9 cellular contexts compared by ENCODE assay signal in the genomic region with DNA sequence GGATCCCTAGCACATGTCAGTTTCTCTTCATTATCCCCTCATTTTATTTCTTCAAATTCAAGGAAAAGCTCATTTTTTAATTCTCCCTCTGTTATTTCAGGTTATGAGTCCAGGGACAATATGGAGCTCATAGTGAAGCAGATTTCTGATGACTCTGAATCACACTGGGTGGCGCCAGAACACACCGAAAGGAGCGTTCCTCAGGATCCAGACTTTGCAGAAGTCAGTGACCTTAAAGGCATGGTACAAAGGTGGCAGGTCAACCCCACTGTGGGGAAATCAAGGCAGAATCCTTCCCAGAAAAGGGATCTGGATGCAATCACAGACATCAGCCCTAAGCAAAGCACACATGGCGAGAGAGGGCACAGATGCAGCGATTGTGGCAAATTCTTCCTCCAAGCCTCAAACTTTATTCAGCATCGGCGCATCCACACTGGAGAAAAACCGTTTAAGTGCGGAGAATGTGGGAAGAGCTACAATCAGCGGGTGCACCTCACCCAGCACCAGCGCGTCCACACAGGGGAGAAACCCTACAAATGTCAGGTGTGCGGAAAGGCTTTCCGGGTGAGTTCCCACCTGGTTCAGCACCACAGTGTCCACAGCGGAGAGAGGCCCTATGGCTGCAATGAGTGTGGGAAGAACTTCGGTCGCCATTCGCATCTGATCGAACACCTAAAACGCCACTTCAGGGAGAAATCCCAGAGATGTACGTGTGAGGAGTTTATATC. TPM values are rescaled to one million over a fixed set of nuclear protein-coding genes. Genes with fewer than 3 reads are reported as not detected.
DNase-seq lines count a peak whose midpoint lies in the region; ATAC-seq, FAIRE-seq and TF ChIP-seq lines count a peak whose summit lies in the region.
"Had no signal": no experiment of that assay in that cellular context is flagged by ENCODE, and none has a peak within 500 bp of the region (broad histone marks: within the 10 kb centered on the region; RNA-seq: fewer than 3 reads in every experiment).

No MANE protein-coding gene starts in this region.

- no peak for TF ChIP-seq POLR2A in K562 (conservative IDR thresholded peaks at IDR 0.05)
- no peak for TF ChIP-seq POLR2A in upper lobe of left lung (IDR thresholded peaks at IDR 0.05)

- no TSS peak for BruUV-seq in K562 (replicated peaks; lab: Mats Ljungman, UMichigan)

- POLR2A ChIA-PET in K562 (lab: Yijun Ruan, JAX) = interaction anchor here (0.5 to 2.1 kb wide), 12 partner anchors 9 to 393 kb away, joined by 3 to 6 read pairs (median 4); a partner anchor contains a TSS

- H3K27ac ChIP-seq in K562 (ENCODE audit: extremely low read depth, low read depth, low read length) = no peak overlapping the region
- no peak overlapping the region for H3K27ac ChIP-seq in neural cell (ENCODE audit: low read length)
- H3K27ac ChIP-seq in upper lobe of left lung = no peak overlapping the region

- no peak for TF ChIP-seq EP300 in K562 (IDR thresholded peaks at IDR 0.05; ENCODE audit: low read length)
- no peak for TF ChIP-seq EP300 in neural cell (conservative IDR thresholded peaks at IDR 0.05; ENCODE audit: poor library complexity, severe bottlenecking)
- TF ChIP-seq EP300 in upper lobe of left lung (IDR thresholded peaks at IDR 0.05) = no peak

- peak; percentile 90 for ATAC-seq in K562
- ATAC-seq in upper lobe of left lung (ENCODE audit: low FRiP score in 2 of 2) = no peak

- 92% methylated on average over 21 of the region's 21 CpGs for WGBS in K562 (ENCODE audit: insufficient coverage, low coverage, missing lambda C conversion rate)
- WGBS in upper lobe of left lung, 2 donors = 95% methylated on average over 21 of the region's 21 CpGs

- CTCF ChIA-PET in K562 (lab: Yijun Ruan, JAX; ENCODE audit: low intra/inter-chr PET ratio) = no interaction called here

- no peaks in the 10 kb centered on the region for H3K9me1 ChIP-seq in K562 (ENCODE audit: control insufficient read depth, insufficient read depth, low read length)

- peak; percentile 27 for DNase-seq in Daoy (ENCODE audit: low read depth)
- DNase-seq in LNCaP clone FGC (ENCODE audit: low read depth) = no peak
- DNase-seq in K562 (ENCODE audit: extremely low read depth in 1 of 4, low spot score in 3 of 4) = peak in 1 of 4 experiments; percentile 45
- DNase-seq in kidney glomerular epithelial cell (lab: John Stamatoyannopoulos, UW) = no peak
- DNase-seq in upper lobe of left lung = no peak
- no peak for DNase-seq in G401 (ENCODE audit: low spot score)
- DNase-seq: effector CD4-positive, alpha-beta T cell; NCI-H510A treated with DMSO at 0.1 percent for 48 hours had no signal

- peak; percentile 69 for FAIRE-seq in K562 (lab: Jason Lieb, UNC)

- H3K4me2 ChIP-seq in K562 (ENCODE audit: insufficient read depth, low read length) (no peak overlapping the region), neural cell (ENCODE audit: low read length) (no peak overlapping the region)

- H2AFZ ChIP-seq in K562 (ENCODE audit: low read depth, low read length) (no peak overlapping the region), neural cell (ENCODE audit: low read depth, low read length) (no peak overlapping the region)

- TF ChIP-seq RAD21 in K562 (CRISPR knock-in tag; conservative IDR thresholded peaks at IDR 0.05 in 1 of 2, IDR thresholded peaks at IDR 0.05 in 1 of 2) (peak in 1 of 2 experiments; percentile 50; a peak in 2 of 4 replicates), neural cell (conservative IDR thresholded peaks at IDR 0.05) (peak; percentile 56)

- H3K9ac ChIP-seq in K562 (ENCODE audit: insufficient read depth in 1 of 2, low read depth in 2 of 2, low read length in 2 of 2) (no peak overlapping the region), neural cell (ENCODE audit: low read length) (no peak overlapping the region)

- H3K27me3 ChIP-seq in K562 (ENCODE audit: control insufficient read depth in 2 of 2, insufficient read depth in 2 of 2, low read length in 2 of 2) (no peaks in the 10 kb centered on the region; a peak in 1 of 5 replicates), neural cell (ENCODE audit: insufficient read depth, low read depth, low read length) (no peaks in the 10 kb centered on the region), upper lobe of left lung (no peaks in the 10 kb centered on the region)

- in situ Hi-C loops in K562 (cut with MboI) (no loop called here), G401 (cut with HindIII; ENCODE audit: low sequenced_read_pairs) (no loop called here)

- peaks cover 12% of the 10 kb centered on the region for H3K9me3 ChIP-seq in K562 (replicated peaks; ENCODE audit: control insufficient read depth, insufficient read depth, low read depth, low read length)
- no peaks in the 10 kb centered on the region for H3K9me3 ChIP-seq in neural cell (ENCODE audit: low read length)
- peaks cover 3 to 27% (median 18%) of the 10 kb centered on the region in 4 donors for H3K9me3 ChIP-seq in upper lobe of left lung

- no peak overlapping the region for H3K4me3 ChIP-seq in LNCaP clone FGC (ENCODE audit: low read depth, low read length)
- H3K4me3 ChIP-seq in K562 = no peak overlapping the region
- H3K4me3 ChIP-seq in neural cell (ENCODE audit: low read length) = no peak overlapping the region
- H3K4me3 ChIP-seq in upper lobe of left lung = no peak overlapping the region

- H3K4me1 ChIP-seq in K562 (replicated peaks in 1 of 2; ENCODE audit: control insufficient read depth in 2 of 2, insufficient read depth in 2 of 2, low read length in 2 of 2) = no peaks in the 10 kb centered on the region
- no peaks in the 10 kb centered on the region for H3K4me1 ChIP-seq in upper lobe of left lung

- H3K79me2 ChIP-seq in K562 (ENCODE audit: control insufficient read depth, insufficient read depth, low read length) (no peaks in the 10 kb centered on the region), neural cell (replicated peaks; ENCODE audit: insufficient read depth, low read length) (no peaks in the 10 kb centered on the region)

- no peaks in the 10 kb centered on the region for H3F3A ChIP-seq in neural cell (ENCODE audit: insufficient read depth, low read length, poor library complexity, severe bottlenecking)

- peaks cover 62% of the 10 kb centered on the region for H3K36me3 ChIP-seq in K562 (ENCODE audit: control insufficient read depth, insufficient read depth, low read length)
- H3K36me3 ChIP-seq in neural cell (ENCODE audit: insufficient read depth, low read length) = peaks cover 8% of the 10 kb centered on the region
- peaks cover 16 to 79% (median 45%) of the 10 kb centered on the region in 4 donors for H3K36me3 ChIP-seq in upper lobe of left lung

- no peaks in the 10 kb centered on the region for H4K20me1 ChIP-seq in K562 (replicated peaks; ENCODE audit: control insufficient read depth, insufficient read depth, low read length)
- H4K20me1 ChIP-seq in neural cell (ENCODE audit: insufficient read depth) = no peaks in the 10 kb centered on the region

- no peaks in the 10 kb centered on the region for H3K9me2 ChIP-seq in neural cell (ENCODE audit: insufficient read depth, low read length)

- intact Hi-C loops in K562 (cut with micrococcal nuclease) = loop anchor here (1.0 to 5.0 kb wide), 2 partner anchors 90 to 466 kb away; a partner anchor contains a TSS

- TF ChIP-seq CTCF in LNCaP clone FGC (IDR thresholded peaks at IDR 0.05; ENCODE audit: control insufficient read depth, extremely low read depth, insufficient read depth) (peak; percentile 29; the same call in 1 of the 2 replicates), K562 (IDR thresholded peaks at IDR 0.05 in 2 of 3, conservative IDR thresholded peaks at IDR 0.05 in 1 of 3; ENCODE audit: insufficient read depth in 2 of 3, low read depth in 1 of 3, low read length in 3 of 3) (peak; percentile 48 to 64 (median 53)), neural cell (IDR thresholded peaks at IDR 0.05; ENCODE audit: poor library complexity, severe bottlenecking) (peak; percentile 52), upper lobe of left lung (IDR thresholded peaks at IDR 0.05) (peak in 1 of 6 experiments; percentile 17)

RNA-seq across cellular contexts. Expression of a gene that starts 21.4 kb away (rescaled TPM):
- total RNA-seq in Daoy (2014; rRNA removed; shearing (Covaris generic)) = 20.5 and 27.7 TPM in 2 replicates
- 35.9 and 48.1 TPM in 2 replicates for total RNA-seq in K562 (2011; cell fraction: chromatin; rRNA removed; ENCODE audit: low replicate concordance)
- 26.8 TPM in 2 replicates for total RNA-seq in K562 (2011; cell fraction: nucleolus; rRNA removed)
- total RNA-seq in K562 (2011; cell fraction: nucleoplasm; rRNA removed) = 28.6 and 31.7 TPM in 2 replicates
- total RNA-seq in K562 (2014; rRNA removed) (14.4 and 15.4 TPM in 2 replicates), K562 (2014; rRNA removed; fragmentation: Illumina TruSeq; extraction: Trizol) (18.8 and 19.0 TPM in 2 replicates), K562 (2015; rRNA removed; fragmentation: Illumina TruSeq; extraction: Trizol) (17.5 and 17.9 TPM in 2 replicates), K562 (2021) (14.3 and 15.4 TPM in 2 replicates), upper lobe of left lung (10 to 100 TPM in 1 of 6 donors, 1 to 10 TPM in 5; 3.8 to 12.6 (median 7.6) TPM)
- polyA plus RNA-seq in K562 (2011; rRNA removed) (10.9 and 15.0 TPM in 2 replicates), K562 (2014; fragmentation: Illumina TruSeq; extraction: Trizol) (14.4 and 15.7 TPM in 2 replicates), K562 (2014; fragmentation: Nextera tagmentation; extraction: Ambion mirVana) (1 to 10 TPM; 4.2 to 8.8 TPM), K562 (2014; rRNA removed) (9.5 and 10.3 TPM in 2 replicates), neural cell (18.6 and 21.8 TPM in 2 replicates)
- polyA plus RNA-seq in K562 (2011; cell fraction: cytosol; rRNA removed) = 5.8 and 6.9 TPM in 2 replicates
- polyA plus RNA-seq in K562 (2011; cell fraction: nucleus; rRNA removed) = 9.0 and 10.9 TPM in 2 replicates
- polyA plus RNA-seq in K562 (2012) = 10.0 and 11.0 TPM in 2 replicates
- 31.5 and 37.9 TPM in 2 replicates for polyA minus RNA-seq in K562 (2011; rRNA and poly(A)+ RNA removed)
- polyA minus RNA-seq in K562 (2011; cell fraction: cytosol; rRNA and poly(A)+ RNA removed) = 12.6 and 15.7 TPM in 2 replicates
- polyA minus RNA-seq in K562 (2011; cell fraction: nucleus; rRNA and poly(A)+ RNA removed) = 8.8 and 13.1 TPM in 2 replicates
- 40.7 and 42.4 TPM in 2 replicates for polyA minus RNA-seq in neural cell
- 18.6 and 23.1 TPM in 2 replicates for total RNA-seq in G401 (2014; rRNA removed; shearing (Covaris generic))

RNA-seq across cellular contexts. Expression of a gene that starts 25.8 kb away (rescaled TPM):
- total RNA-seq in Daoy (2014; rRNA removed; shearing (Covaris generic)) = 33.4 and 37.5 TPM in 2 replicates
- total RNA-seq in K562 (2011; cell fraction: chromatin; rRNA removed; ENCODE audit: low replicate concordance) = 106 and 122 TPM in 2 replicates
- 76.9 and 77.9 TPM in 2 replicates for total RNA-seq in K562 (2011; cell fraction: nucleolus; rRNA removed)
- 80.1 and 95.3 TPM in 2 replicates for total RNA-seq in K562 (2011; cell fraction: nucleoplasm; rRNA removed)
- total RNA-seq in K562 (2014; rRNA removed) (24.2 and 25.6 TPM in 2 replicates), K562 (2014; rRNA removed; fragmentation: Illumina TruSeq; extraction: Trizol) (31.4 and 32.2 TPM in 2 replicates), K562 (2015; rRNA removed; fragmentation: Illumina TruSeq; extraction: Trizol) (28.1 and 28.9 TPM in 2 replicates), K562 (2021) (25.5 and 27.8 TPM in 2 replicates), upper lobe of left lung (100 to 1,000 TPM in 1 of 6 donors, 10 to 100 TPM in 5; 29.0 to 186 (median 34.8) TPM)
- polyA plus RNA-seq in K562 (2011; rRNA removed) (11.7 and 17.7 TPM in 2 replicates), K562 (2014; fragmentation: Illumina TruSeq; extraction: Trizol) (23.7 and 25.5 TPM in 2 replicates), K562 (2014; fragmentation: Nextera tagmentation; extraction: Ambion mirVana) (1 to 10 TPM; 2.9 to 4.0 TPM), K562 (2014; rRNA removed) (20.2 and 23.5 TPM in 2 replicates), neural cell (9.5 and 11.2 TPM in 2 replicates)
- polyA plus RNA-seq in K562 (2011; cell fraction: cytosol; rRNA removed) = 12.6 and 14.8 TPM in 2 replicates
- 14.0 and 14.8 TPM in 2 replicates for polyA plus RNA-seq in K562 (2011; cell fraction: nucleus; rRNA removed)
- 19.1 and 20.0 TPM in 2 replicates for polyA plus RNA-seq in K562 (2012)
- polyA minus RNA-seq in K562 (2011; rRNA and poly(A)+ RNA removed) = 29.6 and 33.5 TPM in 2 replicates
- polyA minus RNA-seq in K562 (2011; cell fraction: cytosol; rRNA and poly(A)+ RNA removed) = 12.2 and 22.6 TPM in 2 replicates
- polyA minus RNA-seq in K562 (2011; cell fraction: nucleus; rRNA and poly(A)+ RNA removed) = 14.9 and 16.7 TPM in 2 replicates
- 39.8 and 47.5 TPM in 2 replicates for polyA minus RNA-seq in neural cell
- 20.7 and 21.5 TPM in 2 replicates for total RNA-seq in G401 (2014; rRNA removed; shearing (Covaris generic))

RNA-seq across cellular contexts. Expression of a gene that starts 26.0 kb away (rescaled TPM):
- total RNA-seq in Daoy (2014; rRNA removed; shearing (Covaris generic)) = 18.7 and 22.4 TPM in 2 replicates
- 6.9 and 16.6 TPM in 2 replicates for total RNA-seq in K562 (2011; cell fraction: chromatin; rRNA removed; ENCODE audit: low replicate concordance)
- total RNA-seq in K562 (2011; cell fraction: nucleolus; rRNA removed) = 7.0 and 9.2 TPM in 2 replicates
- 5.3 and 6.7 TPM in 2 replicates for total RNA-seq in K562 (2011; cell fraction: nucleoplasm; rRNA removed)
- total RNA-seq in K562 (2014; rRNA removed) (6.3 and 6.4 TPM in 2 replicates), K562 (2014; rRNA removed; fragmentation: Illumina TruSeq; extraction: Trizol) (8.3 and 10.2 TPM in 2 replicates), K562 (2015; rRNA removed; fragmentation: Illumina TruSeq; extraction: Trizol) (9.4 and 10.0 TPM in 2 replicates), K562 (2021) (6.3 and 7.0 TPM in 2 replicates), upper lobe of left lung (1 to 10 TPM; 1.7 to 9.9 (median 5.1) TPM)
- polyA plus RNA-seq in K562 (2011; rRNA removed) (6.8 and 11.2 TPM in 2 replicates), K562 (2014; fragmentation: Illumina TruSeq; extraction: Trizol) (10.3 and 11.3 TPM in 2 replicates), K562 (2014; fragmentation: Nextera tagmentation; extraction: Ambion mirVana) (1 to 10 TPM; 3.3 to 4.3 TPM), K562 (2014; rRNA removed) (7.9 and 9.0 TPM in 2 replicates), neural cell (21.7 and 24.0 TPM in 2 replicates)
- 3.9 and 4.3 TPM in 2 replicates for polyA plus RNA-seq in K562 (2011; cell fraction: cytosol; rRNA removed)
- polyA plus RNA-seq in K562 (2011; cell fraction: nucleus; rRNA removed) = 2.0 and 2.3 TPM in 2 replicates
- 5.5 and 5.8 TPM in 2 replicates for polyA plus RNA-seq in K562 (2012)
- 7.5 and 8.0 TPM in 2 replicates for polyA minus RNA-seq in K562 (2011; rRNA and poly(A)+ RNA removed)
- 3.4 and 4.9 TPM in 2 replicates for polyA minus RNA-seq in K562 (2011; cell fraction: cytosol; rRNA and poly(A)+ RNA removed)
- polyA minus RNA-seq in K562 (2011; cell fraction: nucleus; rRNA and poly(A)+ RNA removed) = 5.3 and 6.8 TPM in 2 replicates
- 29.2 and 30.3 TPM in 2 replicates for polyA minus RNA-seq in neural cell
- total RNA-seq in G401 (2014; rRNA removed; shearing (Covaris generic)) = 2.6 and 5.0 TPM in 2 replicates

RNA-seq across cellular contexts. Expression of a gene that starts 32.6 kb away (rescaled TPM):
- 89.1 and 116 TPM in 2 replicates for total RNA-seq in Daoy (2014; rRNA removed; shearing (Covaris generic))
- 232 and 346 TPM in 2 replicates for total RNA-seq in K562 (2011; cell fraction: chromatin; rRNA removed; ENCODE audit: low replicate concordance)
- 147 and 170 TPM in 2 replicates for total RNA-seq in K562 (2011; cell fraction: nucleolus; rRNA removed)
- 249 and 393 TPM in 2 replicates for total RNA-seq in K562 (2011; cell fraction: nucleoplasm; rRNA removed)
- total RNA-seq in K562 (2014; rRNA removed) (85.6 and 123 TPM in 2 replicates), K562 (2014; rRNA removed; fragmentation: Illumina TruSeq; extraction: Trizol) (94.7 and 105 TPM in 2 replicates), K562 (2015; rRNA removed; fragmentation: Illumina TruSeq; extraction: Trizol) (94.4 and 95.2 TPM in 2 replicates), K562 (2021) (68.1 and 78.1 TPM in 2 replicates), upper lobe of left lung (100 to 1,000 TPM in 4 of 6 donors, 10 to 100 TPM in 2; 57.3 to 202 (median 137) TPM)
- polyA plus RNA-seq in K562 (2011; rRNA removed) (81.3 and 112 TPM in 2 replicates), K562 (2014; fragmentation: Illumina TruSeq; extraction: Trizol) (101 and 103 TPM in 2 replicates), K562 (2014; fragmentation: Nextera tagmentation; extraction: Ambion mirVana) (10 to 100 TPM; 25.7 to 34.1 TPM), K562 (2014; rRNA removed) (130 and 137 TPM in 2 replicates), neural cell (89.0 and 92.8 TPM in 2 replicates)
- polyA plus RNA-seq in K562 (2011; cell fraction: cytosol; rRNA removed) = 55.1 and 81.1 TPM in 2 replicates
- polyA plus RNA-seq in K562 (2011; cell fraction: nucleus; rRNA removed) = 163 and 255 TPM in 2 replicates
- 60.6 and 75.6 TPM in 2 replicates for polyA plus RNA-seq in K562 (2012)
- polyA minus RNA-seq in K562 (2011; rRNA and poly(A)+ RNA removed) = 89.6 and 93.8 TPM in 2 replicates
- 31.9 and 33.0 TPM in 2 replicates for polyA minus RNA-seq in K562 (2011; cell fraction: cytosol; rRNA and poly(A)+ RNA removed)
- 105 and 112 TPM in 2 replicates for polyA minus RNA-seq in K562 (2011; cell fraction: nucleus; rRNA and poly(A)+ RNA removed)
- polyA minus RNA-seq in neural cell = 123 and 139 TPM in 2 replicates
- 40.9 and 48.6 TPM in 2 replicates for total RNA-seq in G401 (2014; rRNA removed; shearing (Covaris generic))

RNA-seq across cellular contexts. Expression of a gene that starts 53.2 kb away (rescaled TPM):
- 15.6 and 17.8 TPM in 2 replicates for total RNA-seq in Daoy (2014; rRNA removed; shearing (Covaris generic))
- total RNA-seq in K562 (2011; cell fraction: chromatin; rRNA removed; ENCODE audit: low replicate concordance) = 137 and 181 TPM in 2 replicates
- 98.2 and 99.9 TPM in 2 replicates for total RNA-seq in K562 (2011; cell fraction: nucleolus; rRNA removed)
- 161 and 237 TPM in 2 replicates for total RNA-seq in K562 (2011; cell fraction: nucleoplasm; rRNA removed)
- total RNA-seq in K562 (2014; rRNA removed) = 16.4 and 19.6 TPM in 2 replicates
- total RNA-seq in K562 (2014; rRNA removed; fragmentation: Illumina TruSeq; extraction: Trizol) = 30.7 and 32.3 TPM in 2 replicates
- 23.0 and 24.8 TPM in 2 replicates for total RNA-seq in K562 (2015; rRNA removed; fragmentation: Illumina TruSeq; extraction: Trizol)
- total RNA-seq in K562 (2021) = 22.1 and 22.8 TPM in 2 replicates
- 46.2 and 57.0 TPM in 2 replicates for polyA plus RNA-seq in K562 (2011; rRNA removed)
- 15.9 and 26.5 TPM in 2 replicates for polyA plus RNA-seq in K562 (2011; cell fraction: cytosol; rRNA removed)
- 75.3 and 93.3 TPM in 2 replicates for polyA plus RNA-seq in K562 (2011; cell fraction: nucleus; rRNA removed)
- 17.2 and 38.0 TPM in 2 replicates for polyA plus RNA-seq in K562 (2012)
- 28.1 and 29.1 TPM in 2 replicates for polyA plus RNA-seq in K562 (2014; fragmentation: Illumina TruSeq; extraction: Trizol)
- 1 to 10 TPM; 6.1 to 7.4 TPM for polyA plus RNA-seq in K562 (2014; fragmentation: Nextera tagmentation; extraction: Ambion mirVana)
- 34.8 and 40.2 TPM in 2 replicates for polyA plus RNA-seq in K562 (2014; rRNA removed)
- polyA minus RNA-seq in K562 (2011; rRNA and poly(A)+ RNA removed) = 21.5 and 27.8 TPM in 2 replicates
- polyA minus RNA-seq in K562 (2011; cell fraction: cytosol; rRNA and poly(A)+ RNA removed) = 13.0 and 13.5 TPM in 2 replicates
- 25.7 and 27.0 TPM in 2 replicates for polyA minus RNA-seq in K562 (2011; cell fraction: nucleus; rRNA and poly(A)+ RNA removed)
- polyA plus RNA-seq in neural cell = 49.9 and 59.8 TPM in 2 replicates
- 37.5 and 38.3 TPM in 2 replicates for polyA minus RNA-seq in neural cell
- total RNA-seq in upper lobe of left lung = 10 to 100 TPM in 2 of 6 donors, 1 to 10 TPM in 4; 8.3 to 28.3 (median 9.3) TPM
- 7.8 and 8.9 TPM in 2 replicates for total RNA-seq in G401 (2014; rRNA removed; shearing (Covaris generic))
